Comparison of ENCODE assay signal across 25 cellular contexts in genomic region chr11:115321602-115322289, GRCh38.
A peak's percentile ranks its signal among the peaks of the same experiment; 100 is the strongest.
DNase-seq lines count a peak whose midpoint lies in the region; ATAC-seq and TF ChIP-seq lines count a peak whose summit lies in the region.
"Had no signal": no experiment of that assay in that cellular context is flagged by ENCODE, and none has a peak within 500 bp of the region (broad histone marks: within the 10 kb centered on the region; RNA-seq: fewer than 3 reads in every experiment).

No MANE protein-coding gene starts in this region.

- no peak for ATAC-seq in GM21367 (IDR thresholded peaks at IDR 0.05; ENCODE audit: unreplicated experiment)
- ATAC-seq: HCT116, left ventricle myocardium superior, right cardiac atrium had no signal

- no peaks in the 10 kb centered on the region for H3K9me2 ChIP-seq in neural cell (ENCODE audit: insufficient read depth, low read length)

- no peak overlapping the region for H3K27ac ChIP-seq in fibroblast of lung (ENCODE audit: insufficient read depth, low read length)
- peak overlapping the region; percentile 23 for H3K27ac ChIP-seq in neural cell (ENCODE audit: low read length)
- H3K27ac ChIP-seq in esophagus muscularis mucosa (replicated peaks in 1 of 4), result no peak overlapping the region
- H3K27ac ChIP-seq: BLaER1, esophagus squamous epithelium, SK-N-MC, VCaP had no signal

- 83% methylated on average over 6 of the region's 6 CpGs for WGBS in esophagus muscularis mucosa

- H3K79me2 ChIP-seq in fibroblast of lung (ENCODE audit: control insufficient read depth, insufficient read depth, low read length) (no peaks in the 10 kb centered on the region), neural cell (replicated peaks; ENCODE audit: insufficient read depth, low read length) (peaks cover 3% of the 10 kb centered on the region)

- TF ChIP-seq POLR2A in esophagus muscularis mucosa (IDR thresholded peaks at IDR 0.05; ENCODE audit: low read depth), result no peak

- H4K20me1 ChIP-seq in fibroblast of lung (ENCODE audit: control insufficient read depth, extremely low read depth, insufficient read depth, low read length) (no peaks in the 10 kb centered on the region), neural cell (ENCODE audit: insufficient read depth) (no peaks in the 10 kb centered on the region)
- H4K20me1 ChIP-seq: BLaER1 had no signal

- H2AFZ ChIP-seq in fibroblast of lung (ENCODE audit: low read length) (no peak overlapping the region), neural cell (ENCODE audit: low read depth, low read length) (no peak overlapping the region)

- H3K4me3 ChIP-seq in fibroblast of lung (replicated peaks in 1 of 4; ENCODE audit: control extremely low read depth in 1 of 4, insufficient read depth in 1 of 4, low read depth in 3 of 4, low read length in 4 of 4), result no peak overlapping the region
- H3K4me3 ChIP-seq in neural cell (ENCODE audit: low read length), result no peak overlapping the region
- H3K4me3 ChIP-seq in esophagus muscularis mucosa, result no peak overlapping the region
- H3K4me3 ChIP-seq: BLaER1, esophagus squamous epithelium, SK-N-MC had no signal

- intact Hi-C loops in esophagus muscularis mucosa (cut with DNase I), result loop anchor here (2.0 to 5.0 kb wide), 2 partner anchors 901 to 955 kb away; no protein-coding TSS in a partner anchor

- H3K4me1 ChIP-seq in fibroblast of lung (ENCODE audit: control insufficient read depth, extremely low read depth, insufficient read depth, low read length) (no peaks in the 10 kb centered on the region), esophagus muscularis mucosa (peaks cover 0 to 11% (median 5%) of the 10 kb centered on the region in 4 donors)

- H3F3A ChIP-seq in neural cell (ENCODE audit: insufficient read depth, low read length, poor library complexity, severe bottlenecking), result no peaks in the 10 kb centered on the region

- H3K4me2 ChIP-seq in fibroblast of lung (ENCODE audit: extremely low read depth, insufficient read depth, low read length), result no peak overlapping the region
- H3K4me2 ChIP-seq in neural cell (ENCODE audit: low read length), result no peak overlapping the region
- H3K4me2 ChIP-seq: BLaER1 had no signal

- H3K9ac ChIP-seq in fibroblast of lung (ENCODE audit: insufficient read depth, low read length) (no peak overlapping the region), neural cell (ENCODE audit: low read length) (no peak overlapping the region)
- H3K9ac ChIP-seq: BLaER1 had no signal

- no peak for TF ChIP-seq RAD21 in neural cell (conservative IDR thresholded peaks at IDR 0.05)

- no peaks in the 10 kb centered on the region for H3K27me3 ChIP-seq in fibroblast of lung (ENCODE audit: control insufficient read depth, insufficient read depth, low read length)
- H3K27me3 ChIP-seq in neural cell (ENCODE audit: insufficient read depth, low read depth, low read length), result no peaks in the 10 kb centered on the region
- H3K27me3 ChIP-seq in esophagus muscularis mucosa, result no peaks in the 10 kb centered on the region
- H3K27me3 ChIP-seq: BLaER1, esophagus squamous epithelium had no signal

- peak; percentile 5 for DNase-seq in GM04503 (ENCODE audit: low read depth)
- peak; percentile 18 for DNase-seq in NCI-H345 treated with DMSO at 0.1 percent for 48 hours (lab: John Stamatoyannopoulos, UW; ENCODE audit: unreplicated experiment)
- peak; percentile 20 to 86 for DNase-seq in fibroblast of lung (ENCODE audit: low read depth in 2 of 2)
- no peak for DNase-seq in esophagus muscularis mucosa (ENCODE audit: extremely low spot score)
- no peak for DNase-seq in NOMO-1 (lab: John Stamatoyannopoulos, UW; ENCODE audit: unreplicated experiment in 2 of 2)
- no peak for DNase-seq in GM19238 (ENCODE audit: insufficient read length, low spot score)
- DNase-seq: activated CD4-positive, alpha-beta T cell treated with anti-CD3 and anti-CD28 coated beads, Interleukin-2, amount 50 U/mL, for 1 hour; activated gamma-delta T cell treated with Interleukin-2 at 50 U/mL for 16 hours; Caco-2; effector memory CD4-positive, alpha-beta T cell; esophagus squamous epithelium; Kasumi-1; left ventricle myocardium superior; NCI-H1105 treated with DMSO at 0.1 percent for 48 hours; NCI-H774; nucleus accumbens; right cardiac atrium; stimulated activated CD4-positive, alpha-beta T cell treated with anti-CD3 and anti-CD28 coated beads, Interleukin-15, amount 100 ng/mL, for 24 hours; T-helper 2 cell had no signal

- TF ChIP-seq CTCF in fibroblast of lung (conservative IDR thresholded peaks at IDR 0.05 in 1 of 2, IDR thresholded peaks at IDR 0.05 in 1 of 2; ENCODE audit: low read depth in 1 of 2, low read length in 2 of 2) (no peak), neural cell (IDR thresholded peaks at IDR 0.05; ENCODE audit: poor library complexity, severe bottlenecking) (no peak), esophagus muscularis mucosa (IDR thresholded peaks at IDR 0.05) (no peak)

- TF ChIP-seq EP300 in neural cell (conservative IDR thresholded peaks at IDR 0.05; ENCODE audit: poor library complexity, severe bottlenecking) (peak; percentile 90), esophagus muscularis mucosa (IDR thresholded peaks at IDR 0.05) (no peak)

- H3K9me3 ChIP-seq in fibroblast of lung (ENCODE audit: control insufficient read depth, insufficient read depth, low read depth, low read length), result no peaks in the 10 kb centered on the region
- H3K9me3 ChIP-seq in neural cell (ENCODE audit: low read length), result no peaks in the 10 kb centered on the region
- H3K9me3 ChIP-seq in esophagus muscularis mucosa, result no peaks in the 10 kb centered on the region
- H3K9me3 ChIP-seq: BLaER1, Caco-2, esophagus squamous epithelium had no signal

- H3K36me3 ChIP-seq in fibroblast of lung (ENCODE audit: control insufficient read depth, insufficient read depth, low read length) (no peaks in the 10 kb centered on the region), neural cell (ENCODE audit: insufficient read depth, low read length) (no peaks in the 10 kb centered on the region), esophagus muscularis mucosa (no peaks in the 10 kb centered on the region)
- H3K36me3 ChIP-seq: BLaER1, esophagus squamous epithelium had no signal

TF ChIP-seq in neural cell, 6 proteins besides CTCF, POLR2A, EP300 and RAD21:
- peak; percentile 54 for TF ChIP-seq POLR2AphosphoS5 (IDR thresholded peaks at IDR 0.05)
- TF ChIP-seq SMC3 (conservative IDR thresholded peaks at IDR 0.05; ENCODE audit: poor library complexity), result no peak

Comparison
In these comparisons a context has a peak if more than half of its experiments do, and no peak if none do; other contexts are left out.
1. DNase-seq: peak in GM04503 (single experiment), NCI-H345 treated with DMSO at 0.1 percent for 48 hours (single experiment) and fibroblast of lung (2 of 2); none in esophagus muscularis mucosa (single experiment), NOMO-1 (0 of 2) and GM19238 (single experiment).